Comparison of ENCODE assay signal across 1 cellular context in the genomic region with DNA sequence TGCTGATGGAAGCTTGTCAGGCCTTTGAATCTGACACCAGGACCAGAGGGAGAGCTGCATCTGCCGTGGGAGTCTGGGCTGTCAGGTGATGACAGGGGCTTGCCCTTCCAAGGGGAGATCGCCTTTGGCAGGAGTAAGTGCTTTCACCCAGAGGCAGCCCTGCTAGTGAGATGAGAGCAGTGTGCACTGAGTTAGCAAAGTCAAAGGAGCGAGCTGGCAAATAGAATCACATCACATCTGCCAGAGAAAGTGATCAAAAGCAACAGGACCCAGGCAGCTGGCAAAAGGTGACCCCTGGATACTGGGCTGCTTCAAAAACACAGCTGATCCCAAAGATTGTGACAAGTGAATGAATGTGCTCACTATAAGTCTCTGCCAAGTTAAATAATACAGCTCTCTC.
TF ChIP-seq lines count a peak whose summit lies in the region.

No MANE protein-coding gene starts in this region.

TF ChIP-seq in K562, 482 proteins besides CTCF, POLR2A, EP300 and RAD21:
- TF ChIP-seq, protein P1, sequence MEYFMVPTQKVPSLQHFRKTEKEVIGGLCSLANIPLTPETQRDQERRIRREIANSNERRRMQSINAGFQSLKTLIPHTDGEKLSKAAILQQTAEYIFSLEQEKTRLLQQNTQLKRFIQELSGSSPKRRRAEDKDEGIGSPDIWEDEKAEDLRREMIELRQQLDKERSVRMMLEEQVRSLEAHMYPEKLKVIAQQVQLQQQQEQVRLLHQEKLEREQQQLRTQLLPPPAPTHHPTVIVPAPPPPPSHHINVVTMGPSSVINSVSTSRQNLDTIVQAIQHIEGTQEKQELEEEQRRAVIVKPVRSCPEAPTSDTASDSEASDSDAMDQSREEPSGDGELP (CRISPR knock-in tag; IDR thresholded peaks at IDR 0.05; ENCODE audit: borderline replicate concordance): 0 out of 2 replicates have a peak, but pooled peaks have one; percentile 21
- TF ChIP-seq MCM7 (IDR thresholded peaks at IDR 0.05): no peak
- no peak for TF ChIP-seq MCM3 (IDR thresholded peaks at IDR 0.05)
- no peak for TF ChIP-seq FUS (optimal IDR thresholded peaks at IDR 0.05; ENCODE audit: low read depth, low read length)
- TF ChIP-seq, protein P2, sequence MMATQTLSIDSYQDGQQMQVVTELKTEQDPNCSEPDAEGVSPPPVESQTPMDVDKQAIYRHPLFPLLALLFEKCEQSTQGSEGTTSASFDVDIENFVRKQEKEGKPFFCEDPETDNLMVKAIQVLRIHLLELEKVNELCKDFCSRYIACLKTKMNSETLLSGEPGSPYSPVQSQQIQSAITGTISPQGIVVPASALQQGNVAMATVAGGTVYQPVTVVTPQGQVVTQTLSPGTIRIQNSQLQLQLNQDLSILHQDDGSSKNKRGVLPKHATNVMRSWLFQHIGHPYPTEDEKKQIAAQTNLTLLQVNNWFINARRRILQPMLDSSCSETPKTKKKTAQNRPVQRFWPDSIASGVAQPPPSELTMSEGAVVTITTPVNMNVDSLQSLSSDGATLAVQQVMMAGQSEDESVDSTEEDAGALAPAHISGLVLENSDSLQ (IDR thresholded peaks at IDR 0.05): peak; percentile 16; the same call in 1 of the 2 replicates
